ENCODE assay signal across 9 cellular contexts in the genomic region with DNA sequence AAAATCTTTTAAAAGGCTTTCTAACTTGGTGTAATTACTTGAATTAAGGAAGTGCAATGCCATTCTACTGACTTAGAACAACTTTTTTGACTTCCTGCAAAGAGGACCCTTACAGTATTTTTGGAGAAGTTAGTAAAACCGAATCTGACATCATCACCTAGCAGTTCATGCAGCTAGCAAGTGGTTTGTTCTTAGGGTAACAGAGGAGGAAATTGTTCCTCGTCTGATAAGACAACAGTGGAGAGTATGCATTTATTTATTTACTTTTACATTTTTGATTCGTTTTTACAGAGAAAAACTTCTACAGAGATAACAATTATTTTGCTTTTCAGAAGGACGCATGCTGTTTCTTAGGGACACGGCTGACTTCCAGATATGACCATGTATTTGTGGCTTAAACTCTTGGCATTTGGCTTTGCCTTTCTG. TPM values are rescaled to one million over a fixed set of nuclear protein-coding genes. Genes with fewer than 3 reads are reported as not detected.
DNase-seq lines count a peak whose midpoint lies in the region; ATAC-seq and TF ChIP-seq lines count a peak whose summit lies in the region.
"Had no signal": no experiment of that assay in that cellular context is flagged by ENCODE, and none has a peak within 500 bp of the region (broad histone marks: within the 10 kb centered on the region; RNA-seq: fewer than 3 reads in every experiment).

A gene with protein sequence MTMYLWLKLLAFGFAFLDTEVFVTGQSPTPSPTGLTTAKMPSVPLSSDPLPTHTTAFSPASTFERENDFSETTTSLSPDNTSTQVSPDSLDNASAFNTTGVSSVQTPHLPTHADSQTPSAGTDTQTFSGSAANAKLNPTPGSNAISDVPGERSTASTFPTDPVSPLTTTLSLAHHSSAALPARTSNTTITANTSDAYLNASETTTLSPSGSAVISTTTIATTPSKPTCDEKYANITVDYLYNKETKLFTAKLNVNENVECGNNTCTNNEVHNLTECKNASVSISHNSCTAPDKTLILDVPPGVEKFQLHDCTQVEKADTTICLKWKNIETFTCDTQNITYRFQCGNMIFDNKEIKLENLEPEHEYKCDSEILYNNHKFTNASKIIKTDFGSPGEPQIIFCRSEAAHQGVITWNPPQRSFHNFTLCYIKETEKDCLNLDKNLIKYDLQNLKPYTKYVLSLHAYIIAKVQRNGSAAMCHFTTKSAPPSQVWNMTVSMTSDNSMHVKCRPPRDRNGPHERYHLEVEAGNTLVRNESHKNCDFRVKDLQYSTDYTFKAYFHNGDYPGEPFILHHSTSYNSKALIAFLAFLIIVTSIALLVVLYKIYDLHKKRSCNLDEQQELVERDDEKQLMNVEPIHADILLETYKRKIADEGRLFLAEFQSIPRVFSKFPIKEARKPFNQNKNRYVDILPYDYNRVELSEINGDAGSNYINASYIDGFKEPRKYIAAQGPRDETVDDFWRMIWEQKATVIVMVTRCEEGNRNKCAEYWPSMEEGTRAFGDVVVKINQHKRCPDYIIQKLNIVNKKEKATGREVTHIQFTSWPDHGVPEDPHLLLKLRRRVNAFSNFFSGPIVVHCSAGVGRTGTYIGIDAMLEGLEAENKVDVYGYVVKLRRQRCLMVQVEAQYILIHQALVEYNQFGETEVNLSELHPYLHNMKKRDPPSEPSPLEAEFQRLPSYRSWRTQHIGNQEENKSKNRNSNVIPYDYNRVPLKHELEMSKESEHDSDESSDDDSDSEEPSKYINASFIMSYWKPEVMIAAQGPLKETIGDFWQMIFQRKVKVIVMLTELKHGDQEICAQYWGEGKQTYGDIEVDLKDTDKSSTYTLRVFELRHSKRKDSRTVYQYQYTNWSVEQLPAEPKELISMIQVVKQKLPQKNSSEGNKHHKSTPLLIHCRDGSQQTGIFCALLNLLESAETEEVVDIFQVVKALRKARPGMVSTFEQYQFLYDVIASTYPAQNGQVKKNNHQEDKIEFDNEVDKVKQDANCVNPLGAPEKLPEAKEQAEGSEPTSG (N-terminal part only) (plus strand): TSS at position 147 of the 426 bp plus-strand sequence. CDS start 229 bp downstream, at position 376.

- H3K27ac Mint-ChIP-seq in CD8-positive, alpha-beta memory T cell: peak within 1 kb of the TSS; percentile 82 to 99 (median 94)
- H3K27ac Mint-ChIP-seq in activated T-helper 17 cell treated with anti-CD3 and anti-CD28 coated beads, Interleukin-2, amount 50 U/mL, for 72 hours: peak within 1 kb of the TSS; percentile 98
- H3K27ac Mint-ChIP-seq in naive thymus-derived CD8-positive, alpha-beta T cell: peak within 1 kb of the TSS; percentile 87 to 99 (median 92)
- H3K27ac Mint-ChIP-seq: brain had no signal

- H3K4me3 Mint-ChIP-seq in CD8-positive, alpha-beta memory T cell: peak within 1 kb of the TSS; percentile 85 to 97 (median 89)
- H3K4me3 Mint-ChIP-seq in activated T-helper 17 cell treated with anti-CD3 and anti-CD28 coated beads, Interleukin-2, amount 50 U/mL, for 72 hours: peak within 1 kb of the TSS; percentile 89
- H3K4me3 Mint-ChIP-seq in naive thymus-derived CD8-positive, alpha-beta T cell: peak within 1 kb of the TSS; percentile 84 to 99 (median 90)
- H3K4me3 Mint-ChIP-seq: brain had no signal

- POLR2A ChIA-PET in CD8-positive, alpha-beta memory T cell (lab: Charles Lee): interaction anchor here (0.8 to 7.3 kb wide), 6 partner anchors 11 to 82 kb away, joined by 3 to 78 read pairs (median 5); no protein-coding TSS in a partner anchor
- POLR2A ChIA-PET in naive thymus-derived CD8-positive, alpha-beta T cell (lab: Charles Lee): interaction anchor here (0.6 to 10.8 kb wide), 20 partner anchors 8 to 482 kb away, joined by 3 to 178 read pairs (median 4); a partner anchor contains a TSS

- peaks cover 49 to 62% (median 50%) of the 10 kb centered on the region in 3 donors for H3K4me1 Mint-ChIP-seq in CD8-positive, alpha-beta memory T cell
- H3K4me1 Mint-ChIP-seq in activated T-helper 17 cell treated with anti-CD3 and anti-CD28 coated beads, Interleukin-2, amount 50 U/mL, for 72 hours: peaks cover 42% of the 10 kb centered on the region
- peaks cover 35 to 67% (median 51%) of the 10 kb centered on the region in 4 donors for H3K4me1 Mint-ChIP-seq in naive thymus-derived CD8-positive, alpha-beta T cell
- H3K4me1 Mint-ChIP-seq: brain had no signal

- 60% methylated on average over 5 of the region's 5 CpGs for WGBS in prostate gland

- TF ChIP-seq CTCF in prostate gland (IDR thresholded peaks at IDR 0.05): no peak

- no peak for TF ChIP-seq POLR2A in prostate gland (IDR thresholded peaks at IDR 0.05)

- peak within 1 kb of the TSS; percentile 70 for H3K4me3 ChIP-seq in CD8-positive, alpha-beta memory T cell (ENCODE audit: low read length)
- H3K4me3 ChIP-seq in prostate gland: no peak within 1 kb of the TSS

- peaks cover 18% of the 10 kb centered on the region for H3K36me3 ChIP-seq in CD8-positive, alpha-beta memory T cell (ENCODE audit: insufficient read depth, low read length)
- no peaks in the 10 kb centered on the region for H3K36me3 ChIP-seq in prostate gland

- peak in 2 of 5 donors; percentile 57 to 69 for DNase-seq in CD8-positive, alpha-beta memory T cell
- peak in 5 of 10 donors; percentile 51 to 76 (median 61) for DNase-seq in naive thymus-derived CD8-positive, alpha-beta T cell
- DNase-seq in prostate gland (ENCODE audit: low spot score) (no peak), kidney tubule cell (ENCODE audit: low spot score) (no peak), DMS153 (lab: John Stamatoyannopoulos, UW) (no peak)

- peaks cover 16 to 39% (median 27%) of the 10 kb centered on the region in 3 donors for H3K36me3 Mint-ChIP-seq in CD8-positive, alpha-beta memory T cell
- H3K36me3 Mint-ChIP-seq in activated T-helper 17 cell treated with anti-CD3 and anti-CD28 coated beads, Interleukin-2, amount 50 U/mL, for 72 hours (ENCODE audit: low read depth): peaks cover 52% of the 10 kb centered on the region
- peaks cover 30 to 37% (median 31%) of the 10 kb centered on the region in 3 donors for H3K36me3 Mint-ChIP-seq in naive thymus-derived CD8-positive, alpha-beta T cell
- H3K36me3 Mint-ChIP-seq: brain had no signal

- H3K27me3 Mint-ChIP-seq in CD8-positive, alpha-beta memory T cell: no peaks in the 10 kb centered on the region
- no peaks in the 10 kb centered on the region for H3K27me3 Mint-ChIP-seq in activated T-helper 17 cell treated with anti-CD3 and anti-CD28 coated beads, Interleukin-2, amount 50 U/mL, for 72 hours
- H3K27me3 Mint-ChIP-seq in naive thymus-derived CD8-positive, alpha-beta T cell: no peaks in the 10 kb centered on the region

- CTCF ChIA-PET in CD8-positive, alpha-beta memory T cell (lab: Charles Lee): interaction anchor here (1.4 to 3.3 kb wide), 2 partner anchors 18 to 120 kb away, joined by 4 to 30 read pairs; no protein-coding TSS in a partner anchor

- no peaks in the 10 kb centered on the region for H3K9me3 Mint-ChIP-seq in CD8-positive, alpha-beta memory T cell
- peaks cover 6% of the 10 kb centered on the region for H3K9me3 Mint-ChIP-seq in activated T-helper 17 cell treated with anti-CD3 and anti-CD28 coated beads, Interleukin-2, amount 50 U/mL, for 72 hours
- H3K9me3 Mint-ChIP-seq in naive thymus-derived CD8-positive, alpha-beta T cell: peaks cover 0 to 8% (median 0%) of the 10 kb centered on the region in 9 donors
- H3K9me3 Mint-ChIP-seq: brain had no signal

- intact Hi-C loops in prostate gland (cut with DNase I): no loop called here

- H3K27me3 ChIP-seq in CD8-positive, alpha-beta memory T cell (ENCODE audit: insufficient read depth, low read length, poor library complexity, severe bottlenecking): no peaks in the 10 kb centered on the region
- H3K27me3 ChIP-seq in prostate gland (replicated peaks; ENCODE audit: insufficient read depth): no peaks in the 10 kb centered on the region

- no peaks in the 10 kb centered on the region for H3K9me3 ChIP-seq in CD8-positive, alpha-beta memory T cell (ENCODE audit: low read length)
- H3K9me3 ChIP-seq in prostate gland: no peaks in the 10 kb centered on the region

- H3K4me1 ChIP-seq in CD8-positive, alpha-beta memory T cell (ENCODE audit: insufficient read depth, low read length): peaks cover 52% of the 10 kb centered on the region
- H3K4me1 ChIP-seq in prostate gland (replicated peaks): no peaks in the 10 kb centered on the region

- ATAC-seq in GM19438 (IDR thresholded peaks at IDR 0.05; ENCODE audit: low read depth, unreplicated experiment): peak; percentile 71
- peak; percentile 51 for ATAC-seq in HG03439 (IDR thresholded peaks at IDR 0.05; ENCODE audit: unreplicated experiment)
- peak; percentile 68 for ATAC-seq in activated T-helper 17 cell treated with anti-CD3 and anti-CD28 coated beads, Interleukin-2, amount 50 U/mL, for 72 hours (replicated peaks)
- peak; percentile 70 to 83 for ATAC-seq in naive thymus-derived CD8-positive, alpha-beta T cell

- H3K27ac ChIP-seq in CD8-positive, alpha-beta memory T cell (ENCODE audit: low read depth, low read length): peak within 1 kb of the TSS; percentile 91
- no peak within 1 kb of the TSS for H3K27ac ChIP-seq in prostate gland

RNA-seq across cellular contexts. Expression of the gene that starts here (rescaled TPM):
- 100 to 1,000 TPM; 311 to 319 TPM for total RNA-seq in CD8-positive, alpha-beta memory T cell
- 1,381 TPM for polyA plus RNA-seq in CD8-positive, alpha-beta memory T cell
- 100 to 1,000 TPM; 366 to 421 TPM for total RNA-seq in activated T-helper 17 cell treated with anti-CD3 and anti-CD28 coated beads, Interleukin-2, amount 50 U/mL, for 72 hours
- 100 to 1,000 TPM; 906 to 970 TPM for total RNA-seq in naive thymus-derived CD8-positive, alpha-beta T cell
- polyA plus RNA-seq in naive thymus-derived CD8-positive, alpha-beta T cell: 1,000 to 10,000 TPM in 2 of 3 donors, 100 to 1,000 TPM in 1; 980 to 1,253 (median 1,023) TPM
- 1 to 10 TPM; 8.9 to 9.5 TPM for total RNA-seq in prostate gland

Comparison
In these comparisons a context has a peak if more than half of its experiments do, and no peak if none do; other contexts are left out.
1. RNA of the gene that starts here (total RNA-seq): 906 to 970 TPM in naive thymus-derived CD8-positive, alpha-beta T cell, 366 to 421 TPM in activated T-helper 17 cell treated with anti-CD3 and anti-CD28 coated beads, Interleukin-2, amount 50 U/mL, for 72 hours and 311 to 319 TPM in CD8-positive, alpha-beta memory T cell; 8.9 to 9.5 TPM in prostate gland; every median in the first group is over 10 times any median in the second.
2. Peak in every context shown above with its lines, with median percentiles within 50 percentile points of each other: H3K27ac Mint-ChIP-seq, H3K4me3 Mint-ChIP-seq and ATAC-seq.